ENCODE assay signal across 11 cellular contexts in genomic region chr6:24761193-24761835, GRCh38. TPM values are rescaled to one million over a fixed set of nuclear protein-coding genes. Genes with fewer than 3 reads are reported as not detected.
DNase-seq lines count a peak whose midpoint lies in the region; ATAC-seq and TF ChIP-seq lines count a peak whose summit lies in the region.
"Had no signal": no experiment of that assay in that cellular context is flagged by ENCODE, and none has a peak within 500 bp of the region (broad histone marks: within the 10 kb centered on the region; RNA-seq: fewer than 3 reads in every experiment).

No MANE protein-coding gene starts in this region.

- peak; percentile 77 for ATAC-seq in SK-N-SH treated with all-trans-retinoic acid at 6 μM for 48 hours
- ATAC-seq in sciatic nerve: peak; percentile 24
- no peak for ATAC-seq in HG03457 (IDR thresholded peaks at IDR 0.05; ENCODE audit: unreplicated experiment)

- intact Hi-C loops in sciatic nerve (cut with DNase I): no loop called here

- peak; percentile 9 for DNase-seq in DMS53 (lab: John Stamatoyannopoulos, UW)
- no peak for DNase-seq in DMS53 treated with DMSO at 0.1 percent for 48 hours (lab: John Stamatoyannopoulos, UW; ENCODE audit: unreplicated experiment)
- peak; percentile 9 for DNase-seq in HuH-7.5 (ENCODE audit: low spot score)
- DNase-seq in sciatic nerve (ENCODE audit: low spot score): no peak
- no peak for DNase-seq in NK-92 (lab: John Stamatoyannopoulos, UW; ENCODE audit: unreplicated experiment)
- DNase-seq in inferior parietal cortex (ENCODE audit: extremely low spot score): no peak
- DNase-seq: activated B cell treated with CpG ODN at 0.5 μM for 24 hours, DMS79 treated with DMSO at 0.1 percent for 48 hours, NCI-H187 treated with DMSO at 0.1 percent for 48 hours had no signal

TF ChIP-seq in SK-N-SH treated with all-trans-retinoic acid at 6 μM for 48 hours, 23 proteins besides CTCF, POLR2A, EP300 and RAD21:
- TF ChIP-seq ZNF70 (CRISPR knock-in tag; IDR thresholded peaks at IDR 0.05) (no peak), ISL1 (CRISPR knock-in tag; IDR thresholded peaks at IDR 0.05) (no peak), CREB5 (CRISPR knock-in tag; IDR thresholded peaks at IDR 0.05; ENCODE audit: low read depth) (no peak), ZFP30 (CRISPR knock-in tag; IDR thresholded peaks at IDR 0.05) (no peak), ESRRG (CRISPR knock-in tag; IDR thresholded peaks at IDR 0.05) (no peak), BACH2 (CRISPR knock-in tag; IDR thresholded peaks at IDR 0.05; ENCODE audit: borderline replicate concordance) (no peak), PPARA (CRISPR knock-in tag; IDR thresholded peaks at IDR 0.05; ENCODE audit: borderline replicate concordance) (no peak), GLIS3 (CRISPR knock-in tag; IDR thresholded peaks at IDR 0.05) (no peak), PATZ1 (CRISPR knock-in tag; IDR thresholded peaks at IDR 0.05; ENCODE audit: borderline replicate concordance) (no peak), OSR1 (CRISPR knock-in tag; IDR thresholded peaks at IDR 0.05) (no peak), ZFP3 (CRISPR knock-in tag; IDR thresholded peaks at IDR 0.05) (no peak), TCF4 (CRISPR knock-in tag; IDR thresholded peaks at IDR 0.05; ENCODE audit: borderline replicate concordance) (no peak), TOX (CRISPR knock-in tag; IDR thresholded peaks at IDR 0.05; ENCODE audit: borderline replicate concordance) (no peak), RARB (CRISPR knock-in tag; IDR thresholded peaks at IDR 0.05) (no peak), ZNF565 (CRISPR knock-in tag; conservative IDR thresholded peaks at IDR 0.05; ENCODE audit: low read depth) (no peak)

RNA-seq across cellular contexts. Expression of gene GMNN, which starts 13.4 kb away (rescaled TPM):
- total RNA-seq in sciatic nerve: 10.9 TPM

RNA-seq across cellular contexts. Expression of gene ARMH2, which starts 37.4 kb away (rescaled TPM):
- total RNA-seq in sciatic nerve: not detected

RNA-seq across cellular contexts. Expression of gene C6orf62, which starts 42.4 kb away (rescaled TPM):
- total RNA-seq in sciatic nerve: 89.3 TPM

Comparison
In these comparisons a context has a peak if more than half of its experiments do, and no peak if none do; other contexts are left out.
1. DNase-seq: peak in DMS53 (single experiment) and HuH-7.5 (single experiment); none in DMS53 treated with DMSO at 0.1 percent for 48 hours (single experiment), sciatic nerve (single experiment), NK-92 (single experiment) and inferior parietal cortex (single experiment).